Comparison of ENCODE assay signal across 22 cellular contexts in the genomic region with DNA sequence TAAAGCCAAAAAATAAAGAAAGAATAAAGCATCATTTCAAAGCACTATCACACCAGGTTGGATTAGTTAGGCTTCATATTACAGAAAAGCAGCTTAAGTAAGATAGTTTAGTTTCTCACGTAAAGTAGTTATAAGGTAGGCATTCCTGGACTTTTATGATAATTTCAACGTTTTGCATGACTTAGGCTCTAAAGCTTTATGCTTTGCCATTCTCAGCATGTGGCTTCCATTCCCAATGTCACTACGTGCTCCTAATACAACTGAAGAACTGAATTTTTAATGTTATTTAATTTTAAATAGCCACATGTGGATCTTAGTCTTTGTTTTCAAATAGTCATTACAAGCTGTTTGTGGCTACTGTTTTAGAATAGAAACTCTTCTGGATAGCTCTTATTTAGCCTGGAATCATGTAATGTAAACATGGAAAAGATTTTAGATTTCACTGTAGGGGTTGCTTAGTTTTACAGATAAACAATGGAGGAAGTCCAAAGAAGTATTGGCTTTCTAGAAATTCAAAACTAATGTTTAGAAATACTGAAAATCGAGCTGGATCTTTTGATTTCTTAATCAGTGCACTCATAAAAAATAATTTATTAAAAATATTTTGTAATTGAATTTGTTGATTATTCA.
A peak's percentile ranks its signal among the peaks of the same experiment; 100 is the strongest.
DNase-seq lines count a peak whose midpoint lies in the region; ATAC-seq and TF ChIP-seq lines count a peak whose summit lies in the region.
"Had no signal": no experiment of that assay in that cellular context is flagged by ENCODE, and none has a peak within 500 bp of the region (broad histone marks: within the 10 kb centered on the region; RNA-seq: fewer than 3 reads in every experiment).

No MANE protein-coding gene starts in this region.

- no peak overlapping the region for H2BK15ac ChIP-seq in IMR-90 (ENCODE audit: low read depth, low read length)

- no peaks in the 10 kb centered on the region for H3K36me3 ChIP-seq in IMR-90 (ENCODE audit: control insufficient read depth, insufficient read depth, low read length)
- H3K36me3 ChIP-seq: BE2C had no signal

- H3K14ac ChIP-seq in IMR-90 (replicated peaks; ENCODE audit: low read depth, low read length) = no peak overlapping the region

- ATAC-seq in IMR-90 (ENCODE audit: low read depth) = peak; percentile 40; the same call in 1 of the 2 replicates
- ATAC-seq: Panc1 had no signal

- no peak overlapping the region for H2BK5ac ChIP-seq in IMR-90 (ENCODE audit: low read depth, low read length, poor library complexity, severe bottlenecking)

- H3K4me1 ChIP-seq in IMR-90 (ENCODE audit: control insufficient read depth, insufficient read depth, low read length) = peaks cover 2% of the 10 kb centered on the region; the same call in 1 of the 2 replicates
- H3K4me1 ChIP-seq: BE2C had no signal

- no peak for TF ChIP-seq POLR2A in IMR-90 (IDR thresholded peaks at IDR 0.05; ENCODE audit: low read depth, low read length)

- H3K18ac ChIP-seq in IMR-90 (ENCODE audit: low read depth, low read length) = no peak overlapping the region

- BruUV-seq in IMR-90 (replicated peaks; lab: Mats Ljungman, UMichigan) = no TSS peak

- CTCF ChIA-PET in IMR-90 (lab: Yijun Ruan, JAX) = interaction anchor here (1.6 kb wide), 1 partner anchor 20 kb away, joined by 3 read pairs; no protein-coding TSS in a partner anchor

- no peak overlapping the region for H2BK20ac ChIP-seq in IMR-90 (ENCODE audit: low read depth, low read length)

- H2BK120ac ChIP-seq in IMR-90 (ENCODE audit: low read depth, low read length) = no peak overlapping the region

- H3K56ac ChIP-seq in IMR-90 (ENCODE audit: extremely low read depth, insufficient read depth, low read length) = no peak overlapping the region

- H3K9ac ChIP-seq in IMR-90 (ENCODE audit: low read depth, low read length) = no peak overlapping the region
- H3K9ac ChIP-seq: KMS-11 had no signal

- no peaks in the 10 kb centered on the region for H3K9me3 ChIP-seq in IMR-90 (ENCODE audit: control insufficient read depth, insufficient read depth, low read length)
- H3K9me3 ChIP-seq: BE2C had no signal

- no peaks in the 10 kb centered on the region for H4K20me1 ChIP-seq in IMR-90 (ENCODE audit: insufficient read depth, low read length)

- H3K79me1 ChIP-seq in IMR-90 (ENCODE audit: low read depth in 1 of 2, low read length in 2 of 2) = no peaks in the 10 kb centered on the region

- H3K27ac ChIP-seq in IMR-90 (ENCODE audit: insufficient read depth, low read length) = no peak overlapping the region
- H3K27ac ChIP-seq: 22Rv1, HL-60, KMS-11 had no signal

- H3K27me3 ChIP-seq in IMR-90 (ENCODE audit: control insufficient read depth, insufficient read depth, low read length) = no peaks in the 10 kb centered on the region
- H3K27me3 ChIP-seq: BE2C had no signal

- intact Hi-C loops in IMR-90 (cut with micrococcal nuclease) = no loop called here

- no peak overlapping the region for H4K8ac ChIP-seq in IMR-90 (ENCODE audit: low read depth in 2 of 2, low read length in 2 of 2)

- POLR2A ChIA-PET in IMR-90 (lab: Charles Lee; ENCODE audit: unreplicated experiment) = no interaction called here

- H2AK9ac ChIP-seq in IMR-90 (replicated peaks; ENCODE audit: low read depth, low read length, poor library complexity) = no peak overlapping the region

- in situ Hi-C loops in IMR-90 (cut with MboI; ENCODE audit: low sequenced_read_pairs) = no loop called here

- H3K4me3 ChIP-seq in IMR-90 (ENCODE audit: insufficient read depth, low read depth, low read length) = no peak overlapping the region
- no peak overlapping the region for H3K4me3 ChIP-seq in fibroblast of villous mesenchyme (ENCODE audit: low read depth, low read length)

- H3K4ac ChIP-seq in IMR-90 (ENCODE audit: low read depth, low read length) = no peak overlapping the region

- H4K5ac ChIP-seq in IMR-90 (ENCODE audit: low read depth, low read length) = no peak overlapping the region

- dilution Hi-C loops in IMR-90 (cut with HindIII; ENCODE audit: low sequenced_read_pairs, unreplicated experiment) = no loop called here

- no peak overlapping the region for H4K91ac ChIP-seq in IMR-90 (ENCODE audit: insufficient read depth, low read depth, low read length)

- H2AFZ ChIP-seq in IMR-90 (replicated peaks; ENCODE audit: low read length, poor library complexity) = no peak overlapping the region

- H3K23ac ChIP-seq in IMR-90 (ENCODE audit: low read depth, low read length) = no peak overlapping the region

- H3K9me1 ChIP-seq in IMR-90 (ENCODE audit: insufficient read depth, low read length) = no peaks in the 10 kb centered on the region

- H2AK5ac ChIP-seq in IMR-90 (ENCODE audit: low read depth, low read length) = no peak overlapping the region

- TF ChIP-seq CTCF in IMR-90 (conservative IDR thresholded peaks at IDR 0.05; ENCODE audit: low read depth, low read length) (no peak), fibroblast of villous mesenchyme (IDR thresholded peaks at IDR 0.05; ENCODE audit: insufficient read depth, low read depth, low read length) (no peak)

- TF ChIP-seq RAD21 in IMR-90 (IDR thresholded peaks at IDR 0.05; ENCODE audit: low read length) = no peak

- DNase-seq in NCI-H187 treated with DMSO at 0.1 percent for 48 hours (lab: John Stamatoyannopoulos, UW) (peak; percentile 5), NCI-H187 (lab: John Stamatoyannopoulos, UW) (no peak), IMR-90 (peak; percentile 43), fibroblast of villous mesenchyme (ENCODE audit: low read depth) (peak; percentile 12), cortex of kidney (lab: John Stamatoyannopoulos, UW) (no peak), GF-D8 (lab: John Stamatoyannopoulos, UW) (no peak), nucleus accumbens (lab: John Stamatoyannopoulos, UW) (no peak), mucosa of gallbladder (ENCODE audit: low spot score) (no peak)
- DNase-seq: ACHN; BE2C; CD8-positive, alpha-beta memory T cell; DMS 273 treated with DMSO at 0.1 percent for 48 hours; DMS79 treated with DMSO at 0.1 percent for 48 hours; MM.1S; NCI-H2081; NCI-H2227 treated with DMSO at 0.1 percent for 48 hours; NCI-H69; SHP77 treated with DMSO at 0.1 percent for 48 hours had no signal

- H3K4me2 ChIP-seq in IMR-90 (ENCODE audit: low read depth, low read length) = no peak overlapping the region
- H3K4me2 ChIP-seq: KMS-11 had no signal

- WGBS in IMR-90 (ENCODE audit: extremely low coverage in 2 of 2, insufficient read length in 1 of 2), 2 experiments = no CpG with 5 or more reads among the region's 4 CpGs

TF ChIP-seq in IMR-90, 13 proteins besides CTCF, POLR2A, EP300 and RAD21:
- no peak for TF ChIP-seq FOS (IDR thresholded peaks at IDR 0.05; ENCODE audit: low read depth, low read length)
- TF ChIP-seq RCOR1 (IDR thresholded peaks at IDR 0.05; ENCODE audit: insufficient replicate concordance, low read length) = no peak
- TF ChIP-seq, protein P1, sequence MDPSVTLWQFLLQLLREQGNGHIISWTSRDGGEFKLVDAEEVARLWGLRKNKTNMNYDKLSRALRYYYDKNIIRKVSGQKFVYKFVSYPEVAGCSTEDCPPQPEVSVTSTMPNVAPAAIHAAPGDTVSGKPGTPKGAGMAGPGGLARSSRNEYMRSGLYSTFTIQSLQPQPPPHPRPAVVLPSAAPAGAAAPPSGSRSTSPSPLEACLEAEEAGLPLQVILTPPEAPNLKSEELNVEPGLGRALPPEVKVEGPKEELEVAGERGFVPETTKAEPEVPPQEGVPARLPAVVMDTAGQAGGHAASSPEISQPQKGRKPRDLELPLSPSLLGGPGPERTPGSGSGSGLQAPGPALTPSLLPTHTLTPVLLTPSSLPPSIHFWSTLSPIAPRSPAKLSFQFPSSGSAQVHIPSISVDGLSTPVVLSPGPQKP (IDR thresholded peaks at IDR 0.05; ENCODE audit: borderline replicate concordance, low read depth, low read length) = no peak
- TF ChIP-seq CEBPB (IDR thresholded peaks at IDR 0.05; ENCODE audit: low read depth, low read length) = no peak
- no peak for TF ChIP-seq MAZ (IDR thresholded peaks at IDR 0.05; ENCODE audit: borderline replicate concordance, low read depth, low read length)
TF ChIP-seq in IMR-90: peak in this region for 0.

Comparison
In these comparisons a context has a peak if more than half of its experiments do, and no peak if none do; other contexts are left out.
1. DNase-seq: peak in NCI-H187 treated with DMSO at 0.1 percent for 48 hours (single experiment), IMR-90 (single experiment) and fibroblast of villous mesenchyme (single experiment); none in NCI-H187 (0 of 2), cortex of kidney (single experiment), GF-D8 (single experiment), nucleus accumbens (0 of 56) and mucosa of gallbladder (single experiment).